In the genomic region with DNA sequence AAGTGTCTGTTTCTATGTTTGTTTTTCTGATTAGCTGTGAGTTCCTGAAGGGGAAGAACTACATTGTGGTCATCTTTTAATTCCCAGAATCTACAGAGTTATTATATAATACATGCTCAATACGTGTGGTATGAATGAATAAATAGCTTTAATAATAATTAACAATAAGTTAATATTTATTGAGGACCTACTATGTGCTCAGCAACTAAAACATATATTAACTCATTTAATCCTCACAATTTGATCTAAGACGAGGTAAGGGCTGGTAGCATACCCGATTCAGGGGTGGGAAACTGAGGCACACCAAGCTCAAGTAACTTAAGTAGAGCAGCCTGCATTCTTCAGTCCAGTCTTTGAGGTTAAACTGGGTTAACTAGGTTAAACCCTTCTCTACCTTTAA, we compare ENCODE assay signal across 18 cellular contexts.
DNase-seq lines count a peak whose midpoint lies in the region; ATAC-seq, FAIRE-seq and TF ChIP-seq lines count a peak whose summit lies in the region.
"Had no signal": no experiment of that assay in that cellular context is flagged by ENCODE, and none has a peak within 500 bp of the region (broad histone marks: within the 10 kb centered on the region; RNA-seq: fewer than 3 reads in every experiment).

No MANE protein-coding gene starts in this region.

- POLR2A ChIA-PET in activated CD8-positive, alpha-beta T cell treated with anti-CD3 and anti-CD28 coated beads for 36 hours (lab: Charles Lee) = no interaction called here
- POLR2A ChIA-PET in activated CD8-positive, alpha-beta T cell treated with anti-CD3 and anti-CD28 coated beads, Interleukin-2, amount 10 ng/mL, durations not matched to agents 7 days and 5 days (lab: Charles Lee) = interaction anchor here (0.6 to 0.8 kb wide), 2 partner anchors 23 to 360 kb away, joined by 3 to 4 read pairs; no protein-coding TSS in a partner anchor
- POLR2A ChIA-PET in CD4-positive, alpha-beta memory T cell (lab: Charles Lee; ENCODE audit: partially characterized antibody) = interaction anchor here (1.1 to 1.3 kb wide), 3 partner anchors 14 to 35 kb away, joined by 3 to 5 read pairs (median 3); no protein-coding TSS in a partner anchor
- POLR2A ChIA-PET in T-cell (lab: Charles Lee) = interaction anchor here in 1 of 2 donors (1.0 kb wide), 1 partner anchor 49 kb away, joined by 16 read pairs; no protein-coding TSS in a partner anchor

- H3K27ac Mint-ChIP-seq in activated CD8-positive, alpha-beta T cell treated with anti-CD3 and anti-CD28 coated beads for 36 hours = peak overlapping the region; percentile 63
- H3K27ac Mint-ChIP-seq in activated CD8-positive, alpha-beta T cell treated with anti-CD3 and anti-CD28 coated beads, Interleukin-2, amount 10 ng/mL, durations not matched to agents 7 days and 5 days = no peak overlapping the region
- H3K27ac Mint-ChIP-seq in CD4-positive, alpha-beta memory T cell = peak overlapping the region in 4 of 7 donors; percentile 6 to 69 (median 36)
- peak overlapping the region; percentile 73 for H3K27ac Mint-ChIP-seq in chondrocyte (ENCODE audit: unreplicated experiment)
- peak overlapping the region; percentile 74 for H3K27ac Mint-ChIP-seq in stimulated activated effector memory CD8-positive, alpha-beta T cell treated with anti-CD3 and anti-CD28 coated beads, Interleukin-12 subunit alpha, Interleukin-12 subunit beta, amount 100 ng/mL, for 72 hours
- peak overlapping the region in 1 of 2 donors; percentile 53 for H3K27ac Mint-ChIP-seq in T-cell

- no peak for TF ChIP-seq CTCF in activated CD8-positive, alpha-beta T cell treated with anti-CD3 and anti-CD28 coated beads for 36 hours (IDR thresholded peaks at IDR 0.05)
- TF ChIP-seq CTCF in chondrocyte (IDR thresholded peaks at IDR 0.05) = no peak

- no peaks in the 10 kb centered on the region for H3K9me3 ChIP-seq in CD4-positive, alpha-beta memory T cell (ENCODE audit: control insufficient read depth in 1 of 2, low read length in 2 of 2)
- H3K9me3 ChIP-seq: A549 had no signal

- no peak overlapping the region for H3K4me3 ChIP-seq in CD4-positive, alpha-beta memory T cell (ENCODE audit: low read length in 2 of 2)
- H3K4me3 ChIP-seq: A549 had no signal

- no peaks in the 10 kb centered on the region for H3K9me3 Mint-ChIP-seq in activated CD8-positive, alpha-beta T cell treated with anti-CD3 and anti-CD28 coated beads for 36 hours
- H3K9me3 Mint-ChIP-seq in activated CD8-positive, alpha-beta T cell treated with anti-CD3 and anti-CD28 coated beads, Interleukin-2, amount 10 ng/mL, durations not matched to agents 7 days and 5 days (ENCODE audit: insufficient read depth) = no peaks in the 10 kb centered on the region
- no peaks in the 10 kb centered on the region for H3K9me3 Mint-ChIP-seq in CD4-positive, alpha-beta memory T cell
- H3K9me3 Mint-ChIP-seq in chondrocyte (ENCODE audit: low read depth) (peaks cover 2% of the 10 kb centered on the region), T-cell (no peaks in the 10 kb centered on the region)
- H3K9me3 Mint-ChIP-seq in stimulated activated effector memory CD8-positive, alpha-beta T cell treated with anti-CD3 and anti-CD28 coated beads, Interleukin-12 subunit alpha, Interleukin-12 subunit beta, amount 100 ng/mL, for 72 hours = no peaks in the 10 kb centered on the region
- H3K9me3 Mint-ChIP-seq: HFFc6 had no signal

- no peak for ATAC-seq in activated CD8-positive, alpha-beta T cell treated with anti-CD3 and anti-CD28 coated beads for 36 hours
- ATAC-seq in activated CD8-positive, alpha-beta T cell treated with anti-CD3 and anti-CD28 coated beads, Interleukin-2, amount 10 ng/mL, durations not matched to agents 7 days and 5 days = no peak
- no peak for ATAC-seq in stimulated activated effector memory CD8-positive, alpha-beta T cell treated with anti-CD3 and anti-CD28 coated beads, Interleukin-12 subunit alpha, Interleukin-12 subunit beta, amount 100 ng/mL, for 72 hours
- ATAC-seq in T-cell (replicated peaks in 1 of 4) = no peak
- ATAC-seq: A549, Panc1, Right ventricle myocardium inferior had no signal

- FAIRE-seq in HTR-8/SVneo (lab: Jason Lieb, UNC) = no peak
- FAIRE-seq: A549, H1 had no signal

- H3K36me3 ChIP-seq in CD4-positive, alpha-beta memory T cell (ENCODE audit: insufficient read depth, low read length) = peaks cover 27% of the 10 kb centered on the region

- peaks cover 73% of the 10 kb centered on the region for H3K4me1 ChIP-seq in CD4-positive, alpha-beta memory T cell (ENCODE audit: insufficient read depth, low read length)

- CTCF ChIA-PET in activated CD8-positive, alpha-beta T cell treated with anti-CD3 and anti-CD28 coated beads for 36 hours (lab: Charles Lee) = no interaction called here
- CTCF ChIA-PET in activated CD8-positive, alpha-beta T cell treated with anti-CD3 and anti-CD28 coated beads, Interleukin-2, amount 10 ng/mL, durations not matched to agents 7 days and 5 days (lab: Charles Lee) = interaction anchor here (1.2 kb wide), 1 partner anchor 31 kb away, joined by 3 read pairs; no protein-coding TSS in a partner anchor
- CTCF ChIA-PET in CD4-positive, alpha-beta memory T cell (lab: Charles Lee; ENCODE audit: partially characterized antibody) = interaction anchor here (1.0 to 1.3 kb wide), 2 partner anchors 8 to 17 kb away, joined by 3 read pairs; no protein-coding TSS in a partner anchor
- CTCF ChIA-PET in T-cell (lab: Charles Lee) = interaction anchor here (0.8 to 1.4 kb wide), 2 partner anchors 17 to 557 kb away, joined by 3 read pairs; no protein-coding TSS in a partner anchor

- H3K27ac ChIP-seq in CD4-positive, alpha-beta memory T cell (ENCODE audit: low read depth, low read length) = no peak overlapping the region
- H3K27ac ChIP-seq: A549 had no signal

- no peak for DNase-seq in activated CD8-positive, alpha-beta T cell treated with anti-CD3 and anti-CD28 coated beads for 36 hours
- DNase-seq in activated CD8-positive, alpha-beta T cell treated with anti-CD3 and anti-CD28 coated beads, Interleukin-2, amount 10 ng/mL, durations not matched to agents 7 days and 5 days = no peak
- DNase-seq in CD4-positive, alpha-beta memory T cell = no peak
- no peak for DNase-seq in chondrocyte (ENCODE audit: low spot score)
- DNase-seq in stimulated activated effector memory CD8-positive, alpha-beta T cell treated with anti-CD3 and anti-CD28 coated beads, Interleukin-12 subunit alpha, Interleukin-12 subunit beta, amount 100 ng/mL, for 72 hours (ENCODE audit: low spot score in 2 of 2) = no peak
- no peak for DNase-seq in T-cell
- no peak for DNase-seq in SIG-M5 treated with dmso at 0.1 percent for 504 hours (lab: John Stamatoyannopoulos, UW; ENCODE audit: unreplicated experiment)
- no peak for DNase-seq in HTR-8/SVneo (ENCODE audit: insufficient read length, low spot score)
- DNase-seq: DMS 273 treated with DMSO at 0.1 percent for 48 hours, HFFc6, NCI-H2029, NCI-H2171 treated with DMSO at 0.1 percent for 48 hours, NCI-H510A, NCI-H82 had no signal

- peaks cover 74% of the 10 kb centered on the region for H3K36me3 Mint-ChIP-seq in activated CD8-positive, alpha-beta T cell treated with anti-CD3 and anti-CD28 coated beads for 36 hours (ENCODE audit: low read depth)
- H3K36me3 Mint-ChIP-seq in activated CD8-positive, alpha-beta T cell treated with anti-CD3 and anti-CD28 coated beads, Interleukin-2, amount 10 ng/mL, durations not matched to agents 7 days and 5 days (ENCODE audit: low read depth) = peaks cover 71% of the 10 kb centered on the region
- peaks cover 42 to 76% of the 10 kb centered on the region in 2 donors for H3K36me3 Mint-ChIP-seq in CD4-positive, alpha-beta memory T cell
- peaks cover 41% of the 10 kb centered on the region for H3K36me3 Mint-ChIP-seq in chondrocyte (ENCODE audit: low read depth)
- peaks cover 73% of the 10 kb centered on the region for H3K36me3 Mint-ChIP-seq in stimulated activated effector memory CD8-positive, alpha-beta T cell treated with anti-CD3 and anti-CD28 coated beads, Interleukin-12 subunit alpha, Interleukin-12 subunit beta, amount 100 ng/mL, for 72 hours
- H3K36me3 Mint-ChIP-seq in T-cell = peaks cover 59% of the 10 kb centered on the region

- H3K27me3 ChIP-seq in CD4-positive, alpha-beta memory T cell (ENCODE audit: insufficient read depth, low read length) = no peaks in the 10 kb centered on the region

- intact Hi-C loops in activated CD8-positive, alpha-beta T cell treated with anti-CD3 and anti-CD28 coated beads for 36 hours (cut with micrococcal nuclease) = no loop called here
- intact Hi-C loops in CD4-positive, alpha-beta memory T cell (cut with micrococcal nuclease) = no loop called here

- H3K4me1 Mint-ChIP-seq in activated CD8-positive, alpha-beta T cell treated with anti-CD3 and anti-CD28 coated beads for 36 hours (ENCODE audit: low read depth) = peaks cover 84% of the 10 kb centered on the region
- H3K4me1 Mint-ChIP-seq in activated CD8-positive, alpha-beta T cell treated with anti-CD3 and anti-CD28 coated beads, Interleukin-2, amount 10 ng/mL, durations not matched to agents 7 days and 5 days (ENCODE audit: low read depth) = peaks cover 55% of the 10 kb centered on the region
- H3K4me1 Mint-ChIP-seq in CD4-positive, alpha-beta memory T cell = peaks cover 68 to 98% (median 83%) of the 10 kb centered on the region in 4 donors
- H3K4me1 Mint-ChIP-seq in chondrocyte (ENCODE audit: low read depth) = peaks cover 82% of the 10 kb centered on the region
- H3K4me1 Mint-ChIP-seq in stimulated activated effector memory CD8-positive, alpha-beta T cell treated with anti-CD3 and anti-CD28 coated beads, Interleukin-12 subunit alpha, Interleukin-12 subunit beta, amount 100 ng/mL, for 72 hours = peaks cover 57% of the 10 kb centered on the region
- H3K4me1 Mint-ChIP-seq in T-cell = peaks cover 91 to 92% (median 92%) of the 10 kb centered on the region in 3 donors

- H3K4me3 Mint-ChIP-seq in activated CD8-positive, alpha-beta T cell treated with anti-CD3 and anti-CD28 coated beads for 36 hours = no peak overlapping the region
- H3K4me3 Mint-ChIP-seq in activated CD8-positive, alpha-beta T cell treated with anti-CD3 and anti-CD28 coated beads, Interleukin-2, amount 10 ng/mL, durations not matched to agents 7 days and 5 days = no peak overlapping the region
- H3K4me3 Mint-ChIP-seq in CD4-positive, alpha-beta memory T cell = peak overlapping the region in 1 of 8 donors; percentile 21
- H3K4me3 Mint-ChIP-seq in chondrocyte (ENCODE audit: unreplicated experiment) (no peak overlapping the region), T-cell (no peak overlapping the region)
- H3K4me3 Mint-ChIP-seq in stimulated activated effector memory CD8-positive, alpha-beta T cell treated with anti-CD3 and anti-CD28 coated beads, Interleukin-12 subunit alpha, Interleukin-12 subunit beta, amount 100 ng/mL, for 72 hours = no peak overlapping the region
- H3K4me3 Mint-ChIP-seq: HFFc6 had no signal

- H3K27me3 Mint-ChIP-seq in activated CD8-positive, alpha-beta T cell treated with anti-CD3 and anti-CD28 coated beads for 36 hours = no peaks in the 10 kb centered on the region
- no peaks in the 10 kb centered on the region for H3K27me3 Mint-ChIP-seq in activated CD8-positive, alpha-beta T cell treated with anti-CD3 and anti-CD28 coated beads, Interleukin-2, amount 10 ng/mL, durations not matched to agents 7 days and 5 days (ENCODE audit: low read depth)
- H3K27me3 Mint-ChIP-seq in CD4-positive, alpha-beta memory T cell = no peaks in the 10 kb centered on the region
- H3K27me3 Mint-ChIP-seq in chondrocyte (ENCODE audit: low read depth) (no peaks in the 10 kb centered on the region), T-cell (no peaks in the 10 kb centered on the region)
